Comparison of ENCODE assay signal across 8 cellular contexts in genomic region chr19:50356691-50357177, GRCh38. TPM values are rescaled to one million over a fixed set of nuclear protein-coding genes. Genes with fewer than 3 reads are reported as not detected.
DNase-seq lines count a peak whose midpoint lies in the region; ATAC-seq and TF ChIP-seq lines count a peak whose summit lies in the region.

No MANE protein-coding gene starts in this region.

- peak overlapping the region; percentile 97 to 98 (median 98) for H3K27ac Mint-ChIP-seq in CD4-positive, alpha-beta memory T cell
- H3K27ac Mint-ChIP-seq in IgD-negative memory B cell: peak overlapping the region in 2 of 3 donors; percentile 92 to 95
- H3K27ac Mint-ChIP-seq in central memory CD8-positive, alpha-beta T cell (ENCODE audit: low read depth): peak overlapping the region; percentile 99

- peaks cover 0 to 2% of the 10 kb centered on the region in 2 donors for H3K36me3 Mint-ChIP-seq in CD4-positive, alpha-beta memory T cell
- no peaks in the 10 kb centered on the region for H3K36me3 Mint-ChIP-seq in IgD-negative memory B cell
- H3K36me3 Mint-ChIP-seq in central memory CD8-positive, alpha-beta T cell (ENCODE audit: insufficient read depth): peaks cover 29% of the 10 kb centered on the region

- H3K4me1 Mint-ChIP-seq in CD4-positive, alpha-beta memory T cell: peaks cover 14 to 40% (median 25%) of the 10 kb centered on the region in 4 donors
- H3K4me1 Mint-ChIP-seq in IgD-negative memory B cell: peaks cover 18 to 27% (median 23%) of the 10 kb centered on the region in 3 donors
- peaks cover 37% of the 10 kb centered on the region for H3K4me1 Mint-ChIP-seq in central memory CD8-positive, alpha-beta T cell

- in situ Hi-C loops in KBM-7 (cut with MboI; ENCODE audit: low pct_unique_long_range_greater_than_20kb, low sequenced_read_pairs): loop anchor here (25.0 kb wide), 1 partner anchor 431 kb away; the partner anchor contains the start of gene ACP4

- H3K4me1 ChIP-seq in CD4-positive, alpha-beta memory T cell (ENCODE audit: insufficient read depth, low read length): peaks cover 8% of the 10 kb centered on the region
- no peaks in the 10 kb centered on the region for H3K4me1 ChIP-seq in osteoblast (ENCODE audit: insufficient read depth, low read length)

- no peaks in the 10 kb centered on the region for H3K9me3 ChIP-seq in CD4-positive, alpha-beta memory T cell (ENCODE audit: control insufficient read depth in 1 of 2, low read length in 2 of 2)
- H3K9me3 ChIP-seq in osteoblast (ENCODE audit: low read depth, low read length): no peaks in the 10 kb centered on the region

- DNase-seq in CD4-positive, alpha-beta memory T cell: no peak
- no peak for DNase-seq in central memory CD8-positive, alpha-beta T cell (ENCODE audit: low spot score in 2 of 2)
- DNase-seq in osteoblast (ENCODE audit: insufficient read length, low spot score, missing footprints) (no peak), NCI-H446 (lab: John Stamatoyannopoulos, UW) (no peak), NCI-H526 (lab: John Stamatoyannopoulos, UW) (no peak), KBM-7 (no peak)

- H3K79me2 ChIP-seq in osteoblast (ENCODE audit: insufficient read depth, low read length): no peaks in the 10 kb centered on the region

- intact Hi-C loops in CD4-positive, alpha-beta memory T cell (cut with micrococcal nuclease): loop anchor here (1.0 to 5.0 kb wide), 10 partner anchors 13 to 427 kb away; partner anchors contain the start of genes EMC10, GARIN5A, JOSD2 and NR1H2

- H3K27ac ChIP-seq in CD4-positive, alpha-beta memory T cell (ENCODE audit: low read depth, low read length): peak overlapping the region; percentile 95
- H3K27ac ChIP-seq in osteoblast (ENCODE audit: low read depth, low read length): no peak overlapping the region

- H3K4me2 ChIP-seq in osteoblast (ENCODE audit: insufficient read depth, low read length): peak overlapping the region; percentile 82

- H3K4me3 ChIP-seq in CD4-positive, alpha-beta memory T cell (ENCODE audit: low read length in 2 of 2): peak overlapping the region in 1 of 2 donors; percentile 69
- H3K4me3 ChIP-seq in osteoblast (ENCODE audit: insufficient read depth, low read length): no peak overlapping the region

- CTCF ChIA-PET in CD4-positive, alpha-beta memory T cell (lab: Charles Lee; ENCODE audit: partially characterized antibody): interaction anchor here (0.7 to 2.8 kb wide), 25 partner anchors 9 to 565 kb away, joined by 3 to 47 read pairs (median 8); partner anchors contain the start of genes KCNC3, NAPSA, NR1H2 and POLD1

- no peaks in the 10 kb centered on the region for H4K20me1 ChIP-seq in osteoblast (ENCODE audit: insufficient read depth, low read length)

- no peaks in the 10 kb centered on the region for H3K9me3 Mint-ChIP-seq in CD4-positive, alpha-beta memory T cell
- H3K9me3 Mint-ChIP-seq in IgD-negative memory B cell: no peaks in the 10 kb centered on the region
- H3K9me3 Mint-ChIP-seq in central memory CD8-positive, alpha-beta T cell: no peaks in the 10 kb centered on the region

- no peaks in the 10 kb centered on the region for H3K36me3 ChIP-seq in CD4-positive, alpha-beta memory T cell (ENCODE audit: insufficient read depth, low read length)
- no peaks in the 10 kb centered on the region for H3K36me3 ChIP-seq in osteoblast (ENCODE audit: insufficient read depth, low read length)

- H3K4me3 Mint-ChIP-seq in CD4-positive, alpha-beta memory T cell: peak overlapping the region; percentile 88 to 95 (median 91)
- peak overlapping the region; percentile 89 to 97 (median 94) for H3K4me3 Mint-ChIP-seq in IgD-negative memory B cell
- H3K4me3 Mint-ChIP-seq in central memory CD8-positive, alpha-beta T cell: peak overlapping the region; percentile 90

- TF ChIP-seq CTCF in osteoblast (IDR thresholded peaks at IDR 0.05; ENCODE audit: extremely low read depth, low read depth, low read length): no peak

- POLR2A ChIA-PET in CD4-positive, alpha-beta memory T cell (lab: Charles Lee; ENCODE audit: partially characterized antibody): interaction anchor here (0.8 to 3.2 kb wide), 16 partner anchors 10 to 565 kb away, joined by 3 to 46 read pairs (median 7); partner anchors contain the start of genes JOSD2, NR1H2, POLD1 and SPIB

- H2AFZ ChIP-seq in osteoblast (ENCODE audit: low read length): no peak overlapping the region

- ATAC-seq in central memory CD8-positive, alpha-beta T cell (replicated peaks; ENCODE audit: extremely low read depth, poor library complexity, severe bottlenecking): no peak
- ATAC-seq in HG03457 (IDR thresholded peaks at IDR 0.05; ENCODE audit: unreplicated experiment): no peak

- H3K27me3 Mint-ChIP-seq in CD4-positive, alpha-beta memory T cell: peaks cover 0 to 2% of the 10 kb centered on the region in 2 donors
- no peaks in the 10 kb centered on the region for H3K27me3 Mint-ChIP-seq in IgD-negative memory B cell
- H3K27me3 Mint-ChIP-seq in central memory CD8-positive, alpha-beta T cell: no peaks in the 10 kb centered on the region

- H3K27me3 ChIP-seq in CD4-positive, alpha-beta memory T cell (ENCODE audit: insufficient read depth, low read length): no peaks in the 10 kb centered on the region
- H3K27me3 ChIP-seq in osteoblast (ENCODE audit: insufficient read depth, low read length): no peaks in the 10 kb centered on the region

RNA-seq across cellular contexts. Expression of gene NAPSA, which starts 8.7 kb away (rescaled TPM):
- 1 to 10 TPM; 4.8 to 6.6 TPM for total RNA-seq in CD4-positive, alpha-beta memory T cell
- polyA plus RNA-seq in CD4-positive, alpha-beta memory T cell: under 1 TPM; 0.57 to 0.61 TPM
- polyA plus RNA-seq in IgD-negative memory B cell: 4.2 TPM
- total RNA-seq in osteoblast: under 0.01 and 0.29 TPM in 2 replicates

RNA-seq across cellular contexts. Expression of gene NR1H2, which starts 19.5 kb away (rescaled TPM):
- 100 to 1,000 TPM; 103 to 109 TPM for total RNA-seq in CD4-positive, alpha-beta memory T cell
- polyA plus RNA-seq in CD4-positive, alpha-beta memory T cell: 10 to 100 TPM; 86.9 to 88.0 TPM
- 130 TPM for polyA plus RNA-seq in IgD-negative memory B cell
- 91.1 and 113 TPM in 2 replicates for total RNA-seq in osteoblast

RNA-seq across cellular contexts. Expression of gene POLD1, which starts 27.4 kb away (rescaled TPM):
- 10 to 100 TPM; 40.4 to 41.1 TPM for total RNA-seq in CD4-positive, alpha-beta memory T cell
- 10 to 100 TPM; 29.3 to 30.7 TPM for polyA plus RNA-seq in CD4-positive, alpha-beta memory T cell
- 32.8 TPM for polyA plus RNA-seq in IgD-negative memory B cell
- total RNA-seq in osteoblast: 14.7 and 15.6 TPM in 2 replicates

RNA-seq across cellular contexts. Expression of gene KCNC3, which starts 27.6 kb away (rescaled TPM):
- total RNA-seq in CD4-positive, alpha-beta memory T cell: 1 to 10 TPM; 1.6 to 1.7 TPM
- polyA plus RNA-seq in CD4-positive, alpha-beta memory T cell: not detected
- not detected for polyA plus RNA-seq in IgD-negative memory B cell
- total RNA-seq in osteoblast: under 0.01 TPM in 1 of 2 replicates, not detected in the other
